Comparison of ENCODE assay signal across 1 cellular context in genomic region chr12:32448581-32448980, GRCh38.
TF ChIP-seq lines count a peak whose summit lies in the region.

No MANE protein-coding gene starts in this region.

TF ChIP-seq in HCT116, 20 proteins besides CTCF, POLR2A, EP300 and RAD21:
- TF ChIP-seq YY1 (IDR thresholded peaks at IDR 0.05; ENCODE audit: extremely low read depth, insufficient replicate concordance, low read depth, low read length) (no peak), SP1 (IDR thresholded peaks at IDR 0.05; ENCODE audit: low read depth) (no peak), ATF3 (IDR thresholded peaks at IDR 0.05) (no peak), POLR2AphosphoS5 (IDR thresholded peaks at IDR 0.05; ENCODE audit: low read depth, low read length) (no peak), SIN3A (IDR thresholded peaks at IDR 0.05; ENCODE audit: low read depth) (no peak), CEBPB (IDR thresholded peaks at IDR 0.05; ENCODE audit: low read depth) (no peak), REST (IDR thresholded peaks at IDR 0.05; ENCODE audit: low read depth) (no peak), CBX3 (IDR thresholded peaks at IDR 0.05; ENCODE audit: low read depth) (no peak), MAX (IDR thresholded peaks at IDR 0.05) (no peak), EZH2 (IDR thresholded peaks at IDR 0.05) (no peak), EZH2phosphoT487 (IDR thresholded peaks at IDR 0.05; ENCODE audit: borderline replicate concordance) (no peak), ELF1 (IDR thresholded peaks at IDR 0.05; ENCODE audit: borderline replicate concordance, low read depth) (no peak), ZFX (IDR thresholded peaks at IDR 0.05) (no peak), SRF (IDR thresholded peaks at IDR 0.05; ENCODE audit: low read depth) (no peak), ZBTB33 (IDR thresholded peaks at IDR 0.05; ENCODE audit: extremely low read depth, insufficient replicate concordance, low read length) (no peak), ZNF274 (IDR thresholded peaks at IDR 0.05; ENCODE audit: low read depth, low read length) (no peak), JUND (IDR thresholded peaks at IDR 0.05) (no peak), TCF7L2 (IDR thresholded peaks at IDR 0.05; ENCODE audit: borderline replicate concordance, extremely low read depth, insufficient read depth, insufficient read length) (no peak)
